Comparison of ENCODE assay signal across 35 cellular contexts in the genomic region with DNA sequence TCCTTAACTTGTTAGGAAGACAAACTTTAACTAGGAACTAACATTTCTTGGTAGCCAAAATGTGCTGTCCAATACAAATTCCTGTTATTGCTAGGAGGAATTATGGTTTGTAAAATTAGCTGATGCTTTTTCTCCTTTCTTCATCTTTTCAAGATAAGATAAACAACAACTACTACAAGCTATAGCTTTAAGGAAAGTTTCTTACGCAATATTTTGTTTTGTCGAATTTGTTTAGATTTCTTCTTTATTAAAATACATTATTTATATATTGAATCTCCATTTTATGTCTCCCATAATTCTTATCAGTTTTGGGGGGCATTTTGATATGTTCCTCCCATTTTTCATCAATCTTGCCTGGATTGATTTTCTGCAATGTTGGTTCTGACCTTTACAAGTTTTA.
"Had no signal": no experiment of that assay in that cellular context is flagged by ENCODE, and none has a peak within 500 bp of the region (broad histone marks: within the 10 kb centered on the region; RNA-seq: fewer than 3 reads in every experiment).

No MANE protein-coding gene starts in this region.

- H3K27me3 ChIP-seq: MG63 had no signal

- H3K4me3 ChIP-seq: MG63 had no signal

- H3K36me3 ChIP-seq: MG63 had no signal

- DNase-seq: Karpas-422, MG63, MM.1S, MV-4-11, NCI-H1048, NCI-H1092, NCI-H1092 treated with DMSO at 0.1 percent for 48 hours, NCI-H1105, NCI-H1105 treated with DMSO at 0.1 percent for 48 hours, NCI-H1417, NCI-H1417 treated with DMSO at 0.1 percent for 48 hours, NCI-H1436, NCI-H1436 treated with DMSO at 0.1 percent for 48 hours, NCI-H146, NCI-H1694, NCI-H1694 treated with DMSO at 0.1 percent for 48 hours, NCI-H187, NCI-H187 treated with DMSO at 0.1 percent for 48 hours, NCI-H1930, NCI-H2029, NCI-H2029 treated with DMSO at 0.1 percent for 48 hours, NCI-H2081, NCI-H2081 treated with DMSO at 0.1 percent for 48 hours, NCI-H2107, NCI-H2171, NCI-H2171 treated with DMSO at 0.1 percent for 48 hours, NCI-H2227 treated with DMSO at 0.1 percent for 48 hours, NCI-H226, NCI-H345, NCI-H446, NCI-H446 treated with DMSO at 0.1 percent for 48 hours, NCI-H510A, NCI-H510A treated with DMSO at 0.1 percent for 48 hours, NCI-H524, NCI-H524 treated with DMSO at 0.1 percent for 48 hours had no signal

- H3K9me3 ChIP-seq: MG63 had no signal
